ENCODE assay signal across 8 cellular contexts in the genomic region with DNA sequence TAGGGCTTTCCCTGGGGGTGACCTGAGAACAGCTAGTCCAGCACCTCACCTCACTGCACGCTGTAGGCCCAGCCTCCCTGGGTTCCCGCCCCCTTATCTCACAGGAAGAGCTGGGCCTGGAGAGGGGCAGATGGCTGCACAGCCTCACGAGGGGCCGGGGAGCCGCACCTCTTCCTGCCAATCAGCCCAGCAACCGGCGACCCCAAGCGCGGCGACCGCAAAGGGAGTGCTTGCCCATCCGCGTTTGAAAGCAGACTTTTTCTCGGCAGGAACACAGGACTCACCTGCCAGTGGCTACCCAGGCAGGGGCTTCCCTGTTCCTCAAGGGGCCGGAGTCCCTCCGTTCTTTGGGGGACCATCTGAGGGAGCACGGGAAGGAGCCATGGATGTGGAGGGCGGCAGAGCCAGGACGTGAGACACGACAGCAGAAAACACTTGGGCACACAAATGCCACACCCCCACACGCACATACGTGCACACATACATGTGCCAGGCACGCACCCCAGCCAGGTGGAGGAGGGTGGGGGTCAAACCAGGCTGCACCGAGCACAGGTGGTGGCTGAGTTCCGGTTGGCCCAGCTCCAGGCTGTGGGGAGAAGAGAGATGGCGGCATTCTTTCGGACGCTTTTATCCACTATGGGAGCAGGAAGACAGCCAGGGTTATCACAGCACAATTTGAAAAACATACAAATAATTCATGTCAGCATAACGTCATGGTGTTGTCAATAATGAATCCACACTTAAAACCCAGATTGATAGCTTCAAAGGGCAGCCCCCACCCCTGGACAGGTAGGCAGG. TPM values are rescaled to one million over a fixed set of nuclear protein-coding genes. Genes with fewer than 3 reads are reported as not detected.
DNase-seq lines count a peak whose midpoint lies in the region; ATAC-seq, FAIRE-seq and TF ChIP-seq lines count a peak whose summit lies in the region.

No MANE protein-coding gene starts in this region.

- POLR2A ChIA-PET in H1 (lab: Charles Lee; ENCODE audit: partially characterized antibody) = interaction anchor here (0.6 to 8.5 kb wide), 2 partner anchors 11 to 52 kb away, joined by 3 to 40 read pairs; partner anchors contain the start of gene TMEM250

- no peak for TF ChIP-seq POLR2A in H1 (IDR thresholded peaks at IDR 0.05; ENCODE audit: control extremely low read depth in 1 of 2, low read depth in 2 of 2, low read length in 2 of 2)

- H3K4me3 ChIP-seq in H1 (ENCODE audit: extremely low read depth in 1 of 4, insufficient read depth in 2 of 4, low read depth in 3 of 4, low read length in 4 of 4) = no peak overlapping the region

- no peaks in the 10 kb centered on the region for H3K36me3 ChIP-seq in H1 (ENCODE audit: control insufficient read depth in 2 of 4, insufficient read depth in 4 of 4, low read length in 3 of 4)

- no peak for TF ChIP-seq RAD21 in H1 (IDR thresholded peaks at IDR 0.05 in 1 of 2, conservative IDR thresholded peaks at IDR 0.05 in 1 of 2; ENCODE audit: low read depth in 2 of 2, low read length in 2 of 2)

- H3K4me1 Mint-ChIP-seq in T-helper 17 cell = peaks cover 36% of the 10 kb centered on the region

- WGBS in H1 (ENCODE audit: extremely low coverage in 1 of 2, insufficient coverage in 1 of 2, insufficient read length in 1 of 2, insufficient replicate concordance in 2 of 2, low coverage in 1 of 2, low lambda C conversion rate in 2 of 2, missing lambda C conversion rate in 1 of 2), 2 experiments = 80% methylated on average over 29 of the region's 29 CpGs; no CpG with 5 or more reads in 1 of the 2 experiments

- no peak overlapping the region for H3K56ac ChIP-seq in H1 (replicated peaks; ENCODE audit: insufficient read length, low read depth, low read length)

- H3K9ac ChIP-seq in H1 (replicated peaks in 1 of 4; ENCODE audit: extremely low read depth in 1 of 4, low read depth in 3 of 4, low read length in 3 of 4) = no peak overlapping the region

- H4K20me1 ChIP-seq in H1 (replicated peaks in 1 of 2; ENCODE audit: control insufficient read depth in 1 of 2, insufficient read depth in 2 of 2, low read length in 2 of 2) = no peaks in the 10 kb centered on the region

- H4K91ac ChIP-seq in H1 (replicated peaks; ENCODE audit: insufficient read length, low read length) = peak overlapping the region; percentile 96

- peak overlapping the region; percentile 81 for H3K4me3 Mint-ChIP-seq in T-helper 17 cell

- no peak for FAIRE-seq in H1 (lab: Jason Lieb, UNC)

- no peaks in the 10 kb centered on the region for H3K79me2 ChIP-seq in H1 (ENCODE audit: control insufficient read depth in 1 of 2, insufficient read depth in 2 of 2, low read length in 2 of 2)

- no peaks in the 10 kb centered on the region for H3K36me3 Mint-ChIP-seq in T-helper 17 cell (ENCODE audit: low read depth)

- no peak overlapping the region for H3K4me2 ChIP-seq in H1 (ENCODE audit: insufficient read depth in 1 of 2, low read depth in 2 of 2, low read length in 2 of 2)

- H2AFZ ChIP-seq in H1 (ENCODE audit: low read length) = no peak overlapping the region

- H3K4ac ChIP-seq in H1 (replicated peaks; ENCODE audit: insufficient read length, low read depth, low read length) = no peak overlapping the region

- no peak overlapping the region for H3K14ac ChIP-seq in H1 (ENCODE audit: insufficient read length)

- H3K9me3 ChIP-seq in T-helper 17 cell (ENCODE audit: control insufficient read depth, low read length, poor library complexity, severe bottlenecking) = no peaks in the 10 kb centered on the region
- no peaks in the 10 kb centered on the region for H3K9me3 ChIP-seq in H1 (ENCODE audit: insufficient read depth in 2 of 2, low read depth in 1 of 2, low read length in 1 of 2)

- no peak overlapping the region for H2BK120ac ChIP-seq in H1 (replicated peaks; ENCODE audit: low read depth, low read length)

- CTCF ChIA-PET in H1 (lab: Charles Lee; ENCODE audit: partially characterized antibody) = interaction anchor here (0.8 to 2.3 kb wide), 6 partner anchors 9 to 139 kb away, joined by 3 to 7 read pairs (median 6); no protein-coding TSS in a partner anchor

- H3K23me2 ChIP-seq in H1 (ENCODE audit: low read depth, low read length) = peaks cover 2% of the 10 kb centered on the region; the same call in 1 of the 2 replicates

- H2BK5ac ChIP-seq in H1 (ENCODE audit: low read depth, low read length) = peak overlapping the region; percentile 85; the same call in 1 of the 2 replicates

- H3K23ac ChIP-seq in H1 (ENCODE audit: insufficient read length) = no peak overlapping the region

- peak; percentile 31 for DNase-seq in stimulated activated CD4-positive, alpha-beta T cell treated with anti-CD3 and anti-CD28 coated beads, Interleukin-4, amount 100 ng/mL, for 24 hours
- no peak for DNase-seq in stimulated activated CD4-positive, alpha-beta T cell treated with anti-CD3 and anti-CD28 coated beads, Interleukin-12 subunit alpha, Interleukin-12 subunit beta, amount 100 ng/mL, for 4 hours
- DNase-seq in T-helper 17 cell (peak in 2 of 3 donors; percentile 40 to 42), H1 (ENCODE audit: low read depth in 1 of 2, low spot score in 2 of 2) (no peak), OCI-M1 (lab: John Stamatoyannopoulos, UW) (no peak), DMS114 treated with DMSO at 0.1 percent for 48 hours (lab: John Stamatoyannopoulos, UW; ENCODE audit: unreplicated experiment) (no peak), SIG-M5 (lab: John Stamatoyannopoulos, UW) (no peak), iPS-NIHi11 (ENCODE audit: low spot score) (no peak)

- H3K27me3 ChIP-seq in H1 (replicated peaks in 1 of 4; ENCODE audit: control insufficient read depth in 3 of 4, extremely low read depth in 1 of 4, insufficient read depth in 3 of 4, low read length in 3 of 4) = no peaks in the 10 kb centered on the region; a peak in 1 of 7 replicates

- peak overlapping the region; percentile 78 for H3K18ac ChIP-seq in H1 (ENCODE audit: extremely low read depth, low read length)

- H2BK15ac ChIP-seq in H1 (ENCODE audit: low read length) = peak overlapping the region; percentile 90

- peak overlapping the region; percentile 99 for H2BK20ac ChIP-seq in H1 (ENCODE audit: low read length)

- peak overlapping the region; percentile 82 for H3K27ac Mint-ChIP-seq in T-helper 17 cell

- peaks cover 0 to 59% (median 46%) of the 10 kb centered on the region in 4 experiments; a peak in 6 of 7 replicates for H3K4me1 ChIP-seq in H1 (replicated peaks in 1 of 4; ENCODE audit: control insufficient read depth in 3 of 4, insufficient read depth in 4 of 4, low read length in 3 of 4)

- no peaks in the 10 kb centered on the region for H3K79me1 ChIP-seq in H1 (ENCODE audit: low read depth, low read length)

- no peak for TF ChIP-seq CTCF in H1 (IDR thresholded peaks at IDR 0.05; ENCODE audit: control extremely low read depth in 1 of 3, insufficient read depth in 1 of 3, low read depth in 1 of 3, low read length in 3 of 3)

- ATAC-seq in T-helper 17 cell = no peak

- 0 out of 2 replicates have a peak overlapping the region, but pooled peaks have one; percentile 83 for H2AK5ac ChIP-seq in H1 (ENCODE audit: low read depth, low read length)

- peak overlapping the region; percentile 21 for H4K5ac ChIP-seq in H1 (ENCODE audit: insufficient read length, low read depth, low read length)

- H3K27me3 Mint-ChIP-seq in T-helper 17 cell = no peaks in the 10 kb centered on the region

- peak overlapping the region; percentile 99; the same call in 1 of the 2 replicates for H2BK12ac ChIP-seq in H1 (ENCODE audit: low read depth, low read length)

- TF ChIP-seq EP300 in H1 (IDR thresholded peaks at IDR 0.05; ENCODE audit: borderline replicate concordance in 1 of 2, low read depth in 2 of 2, low read length in 2 of 2) = no peak

- peak overlapping the region; percentile 9; the same call in 1 of the 2 replicates for H4K8ac ChIP-seq in H1 (ENCODE audit: extremely low read depth, insufficient read depth, low read length)

- no peak overlapping the region for H3K27ac ChIP-seq in H1 (ENCODE audit: low read depth, low read length)

TF ChIP-seq in H1, 55 proteins besides CTCF, POLR2A, EP300 and RAD21 (continues in another document):
- TF ChIP-seq JUND (IDR thresholded peaks at IDR 0.05; ENCODE audit: low read length) (no peak), POU5F1 (IDR thresholded peaks at IDR 0.05; ENCODE audit: low read depth, low read length) (no peak)

RNA-seq across cellular contexts. Expression of gene TMEM250, which starts 11.3 kb away (rescaled TPM):
- 10 to 100 TPM; 17.9 to 21.8 TPM for total RNA-seq in T-helper 17 cell
- 34.9 and 35.3 TPM in 2 replicates for total RNA-seq in H1 (2021; fragmentation: NEBNext Ultra II Directional; extraction: Animal tissue kit (Norgen Biotek cat#: 25700))
- polyA plus RNA-seq in H1 (2011; rRNA removed) = 22.3 and 36.1 TPM in 2 replicates
- 29.7 TPM for polyA plus RNA-seq in H1 (2011; cell fraction: cytosol; rRNA removed)
- polyA plus RNA-seq in H1 (2011; cell fraction: nucleus; rRNA removed) = 51.9 TPM
- polyA plus RNA-seq in H1 (2012, experiment 1 of 2) = 27.3 to 39.7 TPM (median 36.4 TPM) in 4 replicates
- polyA plus RNA-seq in H1 (2012, experiment 2 of 2) = 42.5 TPM
- 22.7 TPM for polyA plus RNA-seq in H1 (2013, experiment 1 of 2)
- polyA plus RNA-seq in H1 (2013, experiment 2 of 2) = 22.4 TPM
- polyA minus RNA-seq in H1 (2011; rRNA and poly(A)+ RNA removed) = 16.0 TPM in 2 replicates
- 31.0 TPM for polyA minus RNA-seq in H1 (2011; cell fraction: cytosol; rRNA and poly(A)+ RNA removed)
- 33.8 TPM for polyA minus RNA-seq in H1 (2011; cell fraction: nucleus; rRNA and poly(A)+ RNA removed)

RNA-seq across cellular contexts. Expression of gene NACC2, which starts 12.3 kb away (rescaled TPM):
- 1 to 10 TPM; 5.8 to 5.9 TPM for total RNA-seq in T-helper 17 cell
- 13.6 and 14.0 TPM in 2 replicates for total RNA-seq in H1 (2021; fragmentation: NEBNext Ultra II Directional; extraction: Animal tissue kit (Norgen Biotek cat#: 25700))
- 8.3 and 14.9 TPM in 2 replicates for polyA plus RNA-seq in H1 (2011; rRNA removed)
- polyA plus RNA-seq in H1 (2011; cell fraction: cytosol; rRNA removed) = 10.8 TPM
- 16.7 TPM for polyA plus RNA-seq in H1 (2011; cell fraction: nucleus; rRNA removed)
- 6.6 to 9.5 TPM (median 8.4 TPM) in 4 replicates for polyA plus RNA-seq in H1 (2012, experiment 1 of 2)
- polyA plus RNA-seq in H1 (2012, experiment 2 of 2) = 5.6 TPM
- polyA plus RNA-seq in H1 (2013, experiment 1 of 2) = 6.3 TPM
- polyA plus RNA-seq in H1 (2013, experiment 2 of 2) = 6.3 TPM
- 6.4 and 8.3 TPM in 2 replicates for polyA minus RNA-seq in H1 (2011; rRNA and poly(A)+ RNA removed)
- 12.7 TPM for polyA minus RNA-seq in H1 (2011; cell fraction: cytosol; rRNA and poly(A)+ RNA removed)
- polyA minus RNA-seq in H1 (2011; cell fraction: nucleus; rRNA and poly(A)+ RNA removed) = 10.0 TPM

Comparison
In these comparisons a context has a peak if more than half of its experiments do, and no peak if none do; other contexts are left out.
1. DNase-seq: peak in stimulated activated CD4-positive, alpha-beta T cell treated with anti-CD3 and anti-CD28 coated beads, Interleukin-4, amount 100 ng/mL, for 24 hours (single experiment) and T-helper 17 cell (2 of 3); none in stimulated activated CD4-positive, alpha-beta T cell treated with anti-CD3 and anti-CD28 coated beads, Interleukin-12 subunit alpha, Interleukin-12 subunit beta, amount 100 ng/mL, for 4 hours (single experiment), H1 (0 of 2), OCI-M1 (single experiment), DMS114 treated with DMSO at 0.1 percent for 48 hours (single experiment), SIG-M5 (single experiment) and iPS-NIHi11 (single experiment).